In the genomic region with DNA sequence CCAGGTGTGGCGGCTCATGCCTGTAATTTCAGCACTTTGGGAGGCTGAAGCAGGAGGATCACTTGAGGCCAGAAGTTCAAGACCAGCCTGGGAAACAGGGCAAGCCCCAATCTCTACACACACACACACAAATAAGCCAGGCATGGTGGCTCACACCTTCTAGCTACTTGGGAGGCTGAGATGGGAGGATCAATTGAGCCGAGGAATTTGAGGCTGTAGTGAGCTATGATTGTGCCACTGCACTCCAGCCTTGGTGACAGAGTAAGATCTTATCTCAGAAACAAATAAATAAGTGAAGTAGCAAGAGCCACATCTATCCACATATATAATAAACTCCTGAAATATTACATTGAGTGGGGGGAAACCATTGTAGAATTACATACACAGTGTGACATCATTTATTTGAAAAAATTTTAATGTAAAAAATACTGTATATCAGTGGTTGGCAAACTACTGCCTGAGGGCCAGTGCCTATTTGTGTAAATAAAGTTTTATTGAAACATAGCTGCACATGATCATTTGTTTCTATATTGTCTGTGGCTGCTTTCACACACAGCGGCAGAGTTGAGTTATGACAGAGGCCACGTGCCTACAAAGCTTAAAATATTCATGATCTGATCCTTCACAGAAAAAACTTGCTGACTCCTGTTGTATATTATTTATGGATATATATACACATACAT, we compare ENCODE assay signal across 24 cellular contexts.
"Had no signal": no experiment of that assay in that cellular context is flagged by ENCODE, and none has a peak within 500 bp of the region (broad histone marks: within the 10 kb centered on the region; RNA-seq: fewer than 3 reads in every experiment).

No MANE protein-coding gene starts in this region.

- H3K4me3 ChIP-seq: coronary artery, dorsolateral prefrontal cortex, esophagus squamous epithelium, gastrocnemius medialis, heart right ventricle, left lung, lower lobe of right lung, mucosa of descending colon had no signal

- ATAC-seq: heart right ventricle, left cardiac atrium, left lung, left ventricle myocardium superior, lower lobe of right lung, mucosa of descending colon had no signal

- FAIRE-seq: colon, endothelial cell of umbilical vein, islet of Langerhans, keratinocyte had no signal

- H3K4me3 Mint-ChIP-seq: mesothelial cell of epicardium, naive B cell had no signal

- H3K27ac Mint-ChIP-seq: mesothelial cell of epicardium, naive B cell had no signal

- DNase-seq: dermis blood vessel endothelial cell; dorsolateral prefrontal cortex; effector CD4-positive, alpha-beta T cell; effector memory CD4-positive, alpha-beta T cell; esophagus squamous epithelium; foreskin fibroblast; foreskin melanocyte; gastrocnemius medialis; glutamatergic neuron; heart right ventricle; hippocampal formation; left cardiac atrium; left lung; left ventricle myocardium superior; lower lobe of right lung; mesenchymal stem cell; mucosa of descending colon; naive B cell had no signal

- H3K36me3 Mint-ChIP-seq: mesothelial cell of epicardium had no signal

- H3K27ac ChIP-seq: coronary artery, dorsolateral prefrontal cortex, esophagus squamous epithelium, heart right ventricle, left lung, lower lobe of right lung had no signal

- H3K36me3 ChIP-seq: esophagus squamous epithelium, gastrocnemius medialis, heart right ventricle, left lung, lower lobe of right lung had no signal

- H3K9me3 ChIP-seq: esophagus squamous epithelium, gastrocnemius medialis, heart right ventricle, left lung, lower lobe of right lung, mucosa of descending colon had no signal

- H3K4me1 ChIP-seq: esophagus squamous epithelium, heart right ventricle, left lung, lower lobe of right lung had no signal

- H3K27me3 ChIP-seq: gastrocnemius medialis had no signal

- H3K4me1 Mint-ChIP-seq: naive B cell had no signal
